Comparison of ENCODE assay signal across 21 cellular contexts in genomic region chr2:170467568-170468422, GRCh38.
DNase-seq lines count a peak whose midpoint lies in the region; ATAC-seq, FAIRE-seq and TF ChIP-seq lines count a peak whose summit lies in the region.
"Had no signal": no experiment of that assay in that cellular context is flagged by ENCODE, and none has a peak within 500 bp of the region (broad histone marks: within the 10 kb centered on the region; RNA-seq: fewer than 3 reads in every experiment).

No MANE protein-coding gene starts in this region.

- H3K4me3 ChIP-seq in endodermal cell (ENCODE audit: low read length), result no peak overlapping the region
- H3K4me3 ChIP-seq in upper lobe of right lung, result no peak overlapping the region
- no peak overlapping the region for H3K4me3 ChIP-seq in uterus
- H3K4me3 ChIP-seq: esophagus squamous epithelium, ovary, SJSA1, skin epidermis, upper lobe of left lung had no signal

- no peaks in the 10 kb centered on the region for H3K36me3 ChIP-seq in endodermal cell (ENCODE audit: control insufficient read depth, insufficient read depth, low read length)
- H3K36me3 ChIP-seq in upper lobe of right lung, result no peaks in the 10 kb centered on the region
- no peaks in the 10 kb centered on the region for H3K36me3 ChIP-seq in uterus
- H3K36me3 ChIP-seq: esophagus squamous epithelium, ovary, SJSA1, upper lobe of left lung had no signal

- no peak for FAIRE-seq in GM12892 (lab: Jason Lieb, UNC)

- H3K4me1 ChIP-seq in endodermal cell (ENCODE audit: control insufficient read depth, insufficient read depth, low read length), result no peaks in the 10 kb centered on the region
- peaks cover 11% of the 10 kb centered on the region for H3K4me1 ChIP-seq in upper lobe of right lung
- no peaks in the 10 kb centered on the region for H3K4me1 ChIP-seq in uterus
- H3K4me1 ChIP-seq: Caco-2, SJSA1 had no signal

- peak overlapping the region; percentile 73 for H3K27ac Mint-ChIP-seq in endodermal cell
- H3K27ac Mint-ChIP-seq: activated naive CD4-positive, alpha-beta T cell treated with anti-CD3 and anti-CD28 coated beads for 36 hours; stimulated activated naive B cell treated with anti-CD40 and anti-IgM and Interleukin-4, amounts not matched to agents 10 μg/mL and 1 μg/mL and 100 μg/mL, for 72 hours had no signal

- 69 to 100% methylated on average over 1 of the region's 1 CpG for WGBS in endodermal cell (ENCODE audit: insufficient coverage in 1 of 2, insufficient read length in 1 of 2), 2 experiments

- H3K27ac ChIP-seq in endodermal cell (ENCODE audit: low read depth, low read length) (no peak overlapping the region), upper lobe of right lung (no peak overlapping the region), uterus (no peak overlapping the region)
- H3K27ac ChIP-seq: esophagus squamous epithelium, HL-60, ovary, SJSA1, upper lobe of left lung had no signal

- DNase-seq in left ventricle myocardium superior, result no peak
- no peak for DNase-seq in left cardiac atrium
- peak; percentile 39 for DNase-seq in NCI-H1694 treated with DMSO at 0.1 percent for 48 hours (lab: John Stamatoyannopoulos, UW)
- no peak for DNase-seq in endodermal cell
- no peak for DNase-seq in GM12892 (ENCODE audit: insufficient read length)
- no peak for DNase-seq in upper lobe of right lung
- DNase-seq in uterus, result no peak
- no peak for DNase-seq in occipital lobe (lab: John Stamatoyannopoulos, UW)
- DNase-seq: activated CD4-positive, alpha-beta T cell treated with anti-CD3 and anti-CD28 coated beads for 48 hours; activated naive CD4-positive, alpha-beta T cell treated with anti-CD3 and anti-CD28 coated beads for 36 hours; Caco-2; dermis blood vessel endothelial cell; esophagus squamous epithelium; Karpas-422; NCI-H187; ovary; stimulated activated naive B cell treated with anti-CD40 and anti-IgM and Interleukin-4, amounts not matched to agents 10 μg/mL and 1 μg/mL and 100 μg/mL, for 72 hours; upper lobe of left lung had no signal

- no peaks in the 10 kb centered on the region for H3K27me3 Mint-ChIP-seq in endodermal cell (ENCODE audit: insufficient read depth)

- H3K4me1 Mint-ChIP-seq in endodermal cell, result peaks cover 25% of the 10 kb centered on the region
- H3K4me1 Mint-ChIP-seq: stimulated activated naive B cell treated with anti-CD40 and anti-IgM and Interleukin-4, amounts not matched to agents 10 μg/mL and 1 μg/mL and 100 μg/mL, for 72 hours had no signal

- H3K27me3 ChIP-seq in endodermal cell (ENCODE audit: control insufficient read depth, insufficient read depth, low read length, poor library complexity, severe bottlenecking) (no peaks in the 10 kb centered on the region), upper lobe of right lung (no peaks in the 10 kb centered on the region), uterus (no peaks in the 10 kb centered on the region)
- H3K27me3 ChIP-seq: esophagus squamous epithelium, ovary, SJSA1, upper lobe of left lung had no signal

- H3K9me3 Mint-ChIP-seq in endodermal cell, result no peaks in the 10 kb centered on the region

- H3K4me3 Mint-ChIP-seq in endodermal cell, result no peak overlapping the region
- H3K4me3 Mint-ChIP-seq: activated naive CD4-positive, alpha-beta T cell treated with anti-CD3 and anti-CD28 coated beads for 36 hours; stimulated activated naive B cell treated with anti-CD40 and anti-IgM and Interleukin-4, amounts not matched to agents 10 μg/mL and 1 μg/mL and 100 μg/mL, for 72 hours had no signal

- peak; percentile 41 for ATAC-seq in left ventricle myocardium superior
- no peak for ATAC-seq in left cardiac atrium
- ATAC-seq in upper lobe of right lung, result no peak
- ATAC-seq: stimulated activated naive B cell treated with anti-CD40 and anti-IgM and Interleukin-4, amounts not matched to agents 10 μg/mL and 1 μg/mL and 100 μg/mL, for 72 hours had no signal

- peaks cover 2% of the 10 kb centered on the region for H3K36me3 Mint-ChIP-seq in endodermal cell (ENCODE audit: low read depth)

- TF ChIP-seq POLR2A in GM12892 (IDR thresholded peaks at IDR 0.05; ENCODE audit: low read depth, low read length) (no peak), uterus (IDR thresholded peaks at IDR 0.05) (no peak)

- H3K9ac ChIP-seq in endodermal cell (ENCODE audit: extremely low read depth, low read length, poor library complexity, severe bottlenecking), result no peak overlapping the region

- no peaks in the 10 kb centered on the region for H3K9me3 ChIP-seq in endodermal cell (ENCODE audit: control insufficient read depth, low read length)
- H3K9me3 ChIP-seq in upper lobe of right lung, result no peaks in the 10 kb centered on the region
- H3K9me3 ChIP-seq in uterus, result no peaks in the 10 kb centered on the region
- H3K9me3 ChIP-seq: Caco-2, esophagus squamous epithelium, ovary, SJSA1, upper lobe of left lung had no signal

- TF ChIP-seq CTCF in endodermal cell (conservative IDR thresholded peaks at IDR 0.05) (no peak), upper lobe of right lung (IDR thresholded peaks at IDR 0.05) (no peak), uterus (IDR thresholded peaks at IDR 0.05) (no peak)

- intact Hi-C loops in left ventricle myocardium superior (cut with micrococcal nuclease) (no loop called here), left cardiac atrium (cut with DNase I) (no loop called here), upper lobe of right lung (cut with DNase I) (no loop called here), uterus (cut with DNase I; ENCODE audit: low total_unique reads) (no loop called here)
